32 cellular contexts compared by ENCODE assay signal in genomic region chrX:154403192-154403591, GRCh38.
"Had no signal": no experiment of that assay in that cellular context is flagged by ENCODE, and none has a peak within 500 bp of the region (broad histone marks: within the 10 kb centered on the region; RNA-seq: fewer than 3 reads in every experiment).

No MANE protein-coding gene starts in this region.

- DNase-seq: activated CD4-positive, alpha-beta T cell treated with anti-CD3 and anti-CD28 coated beads for 36 hours; activated CD4-positive, CD25-positive, alpha-beta regulatory T cell; activated CD8-positive, alpha-beta memory T cell treated with anti-CD3 and anti-CD28 coated beads, Interleukin-2, amount 10 ng/mL, durations not matched to agents 7 days and 5 days; activated CD8-positive, alpha-beta T cell treated with anti-CD3 and anti-CD28 coated beads, Interleukin-2, amount 10 ng/mL, durations not matched to agents 7 days and 5 days; activated gamma-delta T cell; activated naive CD8-positive, alpha-beta T cell treated with anti-CD3 and anti-CD28 coated beads, Interleukin-2, amount 50 U/mL, for 24 hours; activated T-cell treated with anti-CD3 and anti-CD28 coated beads for 4 hours; amygdala; caudate nucleus; dermis blood vessel endothelial cell; effector CD4-positive, alpha-beta T cell; erythroblast; gastrocnemius medialis; glutamatergic neuron; hippocampal formation; left cardiac atrium; left ventricle myocardium superior; mammary epithelial cell; ovary; spleen; stimulated activated CD4-positive, alpha-beta T cell treated with anti-CD3 and anti-CD28 coated beads, Interleukin-2, amount 100 ng/mL, for 48 hours; stimulated activated naive CD8-positive, alpha-beta T cell treated with anti-CD3 and anti-CD28 coated beads, Interleukin-15, Interleukin-2, amounts not matched to agents 100 U/mL and 50 U/mL, for 24 hours; T-helper 1 cell; testis; transverse colon had no signal

- H3K27ac ChIP-seq: ovary, spleen, testis, transverse colon had no signal

- FAIRE-seq: keratinocyte, urothelium cell line had no signal

- H3K36me3 ChIP-seq: ovary, prostate gland had no signal

- H3K27ac Mint-ChIP-seq: activated CD4-positive, alpha-beta T cell treated with anti-CD3 and anti-CD28 coated beads for 36 hours; activated CD8-positive, alpha-beta memory T cell treated with anti-CD3 and anti-CD28 coated beads, Interleukin-2, amount 10 ng/mL, durations not matched to agents 7 days and 5 days; activated CD8-positive, alpha-beta T cell treated with anti-CD3 and anti-CD28 coated beads, Interleukin-2, amount 10 ng/mL, durations not matched to agents 7 days and 5 days; activated naive CD4-positive, alpha-beta T cell treated with anti-CD3 and anti-CD28 coated beads, Interleukin-2, amount 50 U/mL, for 24 hours; activated naive CD8-positive, alpha-beta T cell treated with anti-CD3 and anti-CD28 coated beads, Interleukin-2, amount 50 U/mL, for 24 hours; activated T-helper 1 cell treated with anti-CD3 and anti-CD28 coated beads, Interleukin-12 subunit alpha, Interleukin-12 subunit beta, Interleukin-2, Interleukin-4 antibody, amounts not matched to agents 30 ng/mL and 10 ng/mL and 1 ng/mL, durations not matched to agents 14 hours and 24 hours and 36 hours; nephron; T-helper 2 cell treated with Interferon-gamma antibody and Interleukin-4, amounts not matched to agents 5 μg/mL and 100 μg/mL, for 36 hours had no signal

- H3K9me3 ChIP-seq: gastrocnemius medialis, ovary, prostate gland, spleen, testis, transverse colon had no signal

- ATAC-seq: activated CD4-positive, alpha-beta T cell treated with anti-CD3 and anti-CD28 coated beads for 36 hours; activated CD8-positive, alpha-beta memory T cell treated with anti-CD3 and anti-CD28 coated beads, Interleukin-2, amount 10 ng/mL, durations not matched to agents 7 days and 5 days; activated CD8-positive, alpha-beta T cell treated with anti-CD3 and anti-CD28 coated beads, Interleukin-2, amount 10 ng/mL, durations not matched to agents 7 days and 5 days; activated naive CD8-positive, alpha-beta T cell treated with anti-CD3 and anti-CD28 coated beads, Interleukin-2, amount 50 U/mL, for 24 hours; gastrocnemius medialis; left cardiac atrium; left ventricle myocardium superior; stimulated activated naive CD8-positive, alpha-beta T cell treated with anti-CD3 and anti-CD28 coated beads, Interleukin-15, Interleukin-2, amounts not matched to agents 100 U/mL and 50 U/mL, for 24 hours had no signal

- H3K27me3 ChIP-seq: gastrocnemius medialis, ovary, spleen, testis, transverse colon had no signal

- H3K4me1 ChIP-seq: prostate gland, testis had no signal

- H3K4me1 Mint-ChIP-seq: activated CD4-positive, alpha-beta T cell treated with anti-CD3 and anti-CD28 coated beads for 36 hours; activated naive CD4-positive, alpha-beta T cell treated with anti-CD3 and anti-CD28 coated beads, Interleukin-2, amount 50 U/mL, for 24 hours had no signal

- H3K9me3 Mint-ChIP-seq: activated naive CD4-positive, alpha-beta T cell treated with anti-CD3 and anti-CD28 coated beads, Interleukin-2, amount 50 U/mL, for 24 hours; activated naive CD8-positive, alpha-beta T cell treated with anti-CD3 and anti-CD28 coated beads, Interleukin-2, amount 50 U/mL, for 24 hours; activated T-helper 1 cell treated with anti-CD3 and anti-CD28 coated beads, Interleukin-12 subunit alpha, Interleukin-12 subunit beta, Interleukin-2, Interleukin-4 antibody, amounts not matched to agents 30 ng/mL and 10 ng/mL and 1 ng/mL, durations not matched to agents 14 hours and 24 hours and 36 hours; T-helper 2 cell treated with Interferon-gamma antibody and Interleukin-4, amounts not matched to agents 5 μg/mL and 100 μg/mL, for 36 hours had no signal

- H3K4me3 ChIP-seq: gastrocnemius medialis, ovary, prostate gland, spleen, testis, transverse colon had no signal

- H3K4me3 Mint-ChIP-seq: activated CD4-positive, alpha-beta T cell treated with anti-CD3 and anti-CD28 coated beads for 36 hours; activated CD8-positive, alpha-beta memory T cell treated with anti-CD3 and anti-CD28 coated beads, Interleukin-2, amount 10 ng/mL, durations not matched to agents 7 days and 5 days; activated CD8-positive, alpha-beta T cell treated with anti-CD3 and anti-CD28 coated beads, Interleukin-2, amount 10 ng/mL, durations not matched to agents 7 days and 5 days; activated naive CD4-positive, alpha-beta T cell treated with anti-CD3 and anti-CD28 coated beads, Interleukin-2, amount 50 U/mL, for 24 hours; activated naive CD8-positive, alpha-beta T cell treated with anti-CD3 and anti-CD28 coated beads, Interleukin-2, amount 50 U/mL, for 24 hours; activated T-helper 1 cell treated with anti-CD3 and anti-CD28 coated beads, Interleukin-12 subunit alpha, Interleukin-12 subunit beta, Interleukin-2, Interleukin-4 antibody, amounts not matched to agents 30 ng/mL and 10 ng/mL and 1 ng/mL, durations not matched to agents 14 hours and 24 hours and 36 hours; T-helper 2 cell treated with Interferon-gamma antibody and Interleukin-4, amounts not matched to agents 5 μg/mL and 100 μg/mL, for 36 hours had no signal

- H3K27me3 Mint-ChIP-seq: activated CD4-positive, alpha-beta T cell treated with anti-CD3 and anti-CD28 coated beads for 36 hours; activated CD8-positive, alpha-beta memory T cell treated with anti-CD3 and anti-CD28 coated beads, Interleukin-2, amount 10 ng/mL, durations not matched to agents 7 days and 5 days; activated naive CD4-positive, alpha-beta T cell treated with anti-CD3 and anti-CD28 coated beads, Interleukin-2, amount 50 U/mL, for 24 hours had no signal
